27 cellular contexts compared by ENCODE assay signal in genomic region chr3:45453083-45453482, GRCh38.
"Had no signal": no experiment of that assay in that cellular context is flagged by ENCODE, and none has a peak within 500 bp of the region (broad histone marks: within the 10 kb centered on the region; RNA-seq: fewer than 3 reads in every experiment).

No MANE protein-coding gene starts in this region.

- H3K27me3 Mint-ChIP-seq: activated CD4-positive, alpha-beta memory T cell treated with anti-CD3 and anti-CD28 coated beads for 36 hours; activated CD4-positive, alpha-beta T cell treated with anti-CD3 and anti-CD28 coated beads for 36 hours; activated CD4-positive, alpha-beta T cell treated with anti-CD3 and anti-CD28 coated beads, Interleukin-2, amount 10 ng/mL, durations not matched to agents 24 days and 14 days; activated CD8-positive, alpha-beta memory T cell treated with anti-CD3 and anti-CD28 coated beads, Interleukin-2, amount 10 ng/mL, durations not matched to agents 7 days and 5 days; activated naive CD4-positive, alpha-beta T cell treated with anti-CD3 and anti-CD28 coated beads, Interleukin-2, amount 50 U/mL, for 24 hours; activated naive CD8-positive, alpha-beta T cell treated with anti-CD3 and anti-CD28 coated beads for 36 hours; activated naive CD8-positive, alpha-beta T cell treated with anti-CD3 and anti-CD28 coated beads, Interleukin-2, amount 50 U/mL, for 24 hours had no signal

- H3K4me1 Mint-ChIP-seq: activated CD4-positive, alpha-beta T cell treated with anti-CD3 and anti-CD28 coated beads for 36 hours; activated CD4-positive, alpha-beta T cell treated with anti-CD3 and anti-CD28 coated beads, Interleukin-2, amount 10 ng/mL, durations not matched to agents 24 days and 14 days; activated CD8-positive, alpha-beta memory T cell treated with anti-CD3 and anti-CD28 coated beads, Interleukin-2, amount 10 ng/mL, durations not matched to agents 7 days and 5 days; activated naive CD4-positive, alpha-beta T cell treated with anti-CD3 and anti-CD28 coated beads, Interleukin-2, amount 50 U/mL, for 24 hours; activated naive CD8-positive, alpha-beta T cell treated with anti-CD3 and anti-CD28 coated beads for 36 hours; activated naive CD8-positive, alpha-beta T cell treated with anti-CD3 and anti-CD28 coated beads, Interleukin-2, amount 50 U/mL, for 24 hours had no signal

- H3K27ac Mint-ChIP-seq: activated CD4-positive, alpha-beta memory T cell treated with anti-CD3 and anti-CD28 coated beads for 36 hours; activated CD4-positive, alpha-beta T cell treated with anti-CD3 and anti-CD28 coated beads for 36 hours; activated CD4-positive, alpha-beta T cell treated with anti-CD3 and anti-CD28 coated beads, Interleukin-2, amount 10 ng/mL, durations not matched to agents 24 days and 14 days; activated CD8-positive, alpha-beta memory T cell treated with anti-CD3 and anti-CD28 coated beads, Interleukin-2, amount 10 ng/mL, durations not matched to agents 7 days and 5 days; activated CD8-positive, alpha-beta T cell treated with anti-CD3 and anti-CD28 coated beads, Interleukin-2, amount 10 ng/mL, durations not matched to agents 7 days and 5 days; activated naive CD4-positive, alpha-beta T cell treated with anti-CD3 and anti-CD28 coated beads for 36 hours; activated naive CD4-positive, alpha-beta T cell treated with anti-CD3 and anti-CD28 coated beads, Interleukin-2, amount 50 U/mL, for 24 hours; activated naive CD8-positive, alpha-beta T cell treated with anti-CD3 and anti-CD28 coated beads for 36 hours; activated naive CD8-positive, alpha-beta T cell treated with anti-CD3 and anti-CD28 coated beads, Interleukin-2, amount 50 U/mL, for 24 hours; activated T-helper 1 cell treated with anti-CD3 and anti-CD28 coated beads, Interleukin-12 subunit alpha, Interleukin-12 subunit beta, Interleukin-2, Interleukin-4 antibody, amounts not matched to agents 30 ng/mL and 10 ng/mL and 1 ng/mL, durations not matched to agents 14 hours and 24 hours and 36 hours; activated T-helper 2 cell treated with anti-CD3 and anti-CD28 coated beads, Interferon-gamma antibody, Interleukin-2, Interleukin-4, amounts not matched to agents 10 μg/mL and 5 μg/mL and 100 μg/mL, durations not matched to agents 14 hours and 24 hours and 36 hours had no signal

- DNase-seq: activated CD4-positive, alpha-beta memory T cell treated with anti-CD3 and anti-CD28 coated beads for 36 hours; activated CD4-positive, alpha-beta T cell treated with anti-CD3 and anti-CD28 coated beads for 36 hours; activated CD4-positive, alpha-beta T cell treated with anti-CD3 and anti-CD28 coated beads, Interleukin-2, amount 10 ng/mL, durations not matched to agents 24 days and 14 days; activated CD4-positive, CD25-positive, alpha-beta regulatory T cell; activated CD4-positive, CD25-positive, alpha-beta regulatory T cell treated with anti-CD3 and anti-CD28 coated beads, Interleukin-2, amount 50 U/mL, for 72 hours; activated CD8-positive, alpha-beta memory T cell treated with anti-CD3 and anti-CD28 coated beads, Interleukin-2, amount 10 ng/mL, durations not matched to agents 7 days and 5 days; activated CD8-positive, alpha-beta memory T cell treated with anti-CD3 and anti-CD28 coated beads, Interleukin-2, amount 50 U/mL, for 4 hours; activated CD8-positive, alpha-beta T cell treated with anti-CD3 and anti-CD28 coated beads, Interleukin-2, amount 10 ng/mL, durations not matched to agents 7 days and 5 days; activated effector memory CD4-positive, alpha-beta T cell treated with anti-CD3 and anti-CD28 coated beads, Interleukin-2, amount 50 U/mL, for 16 hours; activated naive CD4-positive, alpha-beta T cell treated with anti-CD3 and anti-CD28 coated beads for 36 hours; activated naive CD8-positive, alpha-beta T cell treated with anti-CD3 and anti-CD28 coated beads for 36 hours; activated naive CD8-positive, alpha-beta T cell treated with anti-CD3 and anti-CD28 coated beads, Interleukin-2, amount 50 U/mL, for 24 hours; activated T-cell treated with anti-CD3 and anti-CD28 coated beads, Interleukin-2, amount 50 U/mL, for 1 hour; activated T-cell treated with anti-CD3 and anti-CD28 coated beads, Interleukin-2, amount 50 U/mL, for 48 hours; adrenal gland; amygdala; aorta; body of pancreas; caudate nucleus; colonic mucosa; effector CD8-positive, alpha-beta T cell; esophagus squamous epithelium; head of caudate nucleus; T-helper 2 cell had no signal

- H3K9me3 Mint-ChIP-seq: activated CD4-positive, alpha-beta memory T cell treated with anti-CD3 and anti-CD28 coated beads for 36 hours; activated naive CD4-positive, alpha-beta T cell treated with anti-CD3 and anti-CD28 coated beads for 36 hours; activated naive CD4-positive, alpha-beta T cell treated with anti-CD3 and anti-CD28 coated beads, Interleukin-2, amount 50 U/mL, for 24 hours; activated naive CD8-positive, alpha-beta T cell treated with anti-CD3 and anti-CD28 coated beads, Interleukin-2, amount 50 U/mL, for 24 hours; activated T-helper 1 cell treated with anti-CD3 and anti-CD28 coated beads, Interleukin-12 subunit alpha, Interleukin-12 subunit beta, Interleukin-2, Interleukin-4 antibody, amounts not matched to agents 30 ng/mL and 10 ng/mL and 1 ng/mL, durations not matched to agents 14 hours and 24 hours and 36 hours; activated T-helper 2 cell treated with anti-CD3 and anti-CD28 coated beads, Interferon-gamma antibody, Interleukin-2, Interleukin-4, amounts not matched to agents 10 μg/mL and 5 μg/mL and 100 μg/mL, durations not matched to agents 14 hours and 24 hours and 36 hours had no signal

- H3K4me3 Mint-ChIP-seq: activated CD4-positive, alpha-beta memory T cell treated with anti-CD3 and anti-CD28 coated beads for 36 hours; activated CD4-positive, alpha-beta T cell treated with anti-CD3 and anti-CD28 coated beads for 36 hours; activated CD4-positive, alpha-beta T cell treated with anti-CD3 and anti-CD28 coated beads, Interleukin-2, amount 10 ng/mL, durations not matched to agents 24 days and 14 days; activated CD8-positive, alpha-beta memory T cell treated with anti-CD3 and anti-CD28 coated beads, Interleukin-2, amount 10 ng/mL, durations not matched to agents 7 days and 5 days; activated CD8-positive, alpha-beta T cell treated with anti-CD3 and anti-CD28 coated beads, Interleukin-2, amount 10 ng/mL, durations not matched to agents 7 days and 5 days; activated naive CD4-positive, alpha-beta T cell treated with anti-CD3 and anti-CD28 coated beads for 36 hours; activated naive CD4-positive, alpha-beta T cell treated with anti-CD3 and anti-CD28 coated beads, Interleukin-2, amount 50 U/mL, for 24 hours; activated naive CD8-positive, alpha-beta T cell treated with anti-CD3 and anti-CD28 coated beads for 36 hours; activated naive CD8-positive, alpha-beta T cell treated with anti-CD3 and anti-CD28 coated beads, Interleukin-2, amount 50 U/mL, for 24 hours; activated T-helper 1 cell treated with anti-CD3 and anti-CD28 coated beads, Interleukin-12 subunit alpha, Interleukin-12 subunit beta, Interleukin-2, Interleukin-4 antibody, amounts not matched to agents 30 ng/mL and 10 ng/mL and 1 ng/mL, durations not matched to agents 14 hours and 24 hours and 36 hours had no signal

- ATAC-seq: activated CD4-positive, alpha-beta T cell treated with anti-CD3 and anti-CD28 coated beads for 36 hours; activated CD8-positive, alpha-beta memory T cell treated with anti-CD3 and anti-CD28 coated beads, Interleukin-2, amount 10 ng/mL, durations not matched to agents 7 days and 5 days; activated CD8-positive, alpha-beta T cell treated with anti-CD3 and anti-CD28 coated beads, Interleukin-2, amount 10 ng/mL, durations not matched to agents 7 days and 5 days; activated naive CD8-positive, alpha-beta T cell treated with anti-CD3 and anti-CD28 coated beads, Interleukin-2, amount 50 U/mL, for 24 hours; body of pancreas had no signal
